1 cellular context compared by ENCODE assay signal in the genomic region with DNA sequence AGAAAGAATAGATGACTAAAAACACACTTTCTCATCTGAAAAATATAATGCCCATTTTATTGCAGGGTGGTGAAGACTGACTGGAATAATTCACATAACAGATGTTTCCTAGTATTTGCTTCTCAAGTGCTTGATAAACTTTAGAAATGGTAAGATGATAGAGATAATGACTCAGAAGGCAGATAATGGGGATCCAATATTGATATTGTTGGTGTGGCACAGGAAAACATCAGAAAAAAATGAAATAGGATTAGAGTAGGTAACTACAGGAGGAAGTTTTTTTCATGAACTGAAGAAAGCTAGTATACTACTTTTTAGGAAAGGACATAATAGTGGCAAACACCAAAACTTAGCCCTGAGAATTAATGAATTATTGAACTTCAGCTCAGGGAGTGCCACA.
TF ChIP-seq lines count a peak whose summit lies in the region.

No MANE protein-coding gene starts in this region.

TF ChIP-seq in endothelial cell of umbilical vein, 7 proteins besides CTCF, POLR2A, EP300 and RAD21:
- TF ChIP-seq MYC (IDR thresholded peaks at IDR 0.05; ENCODE audit: low read depth, low read length), result no peak
- no peak for TF ChIP-seq EZH2 (IDR thresholded peaks at IDR 0.05; ENCODE audit: borderline replicate concordance, low read depth, low read length, severe bottlenecking)
- peak; percentile 12 for TF ChIP-seq POLR2AphosphoS5 (IDR thresholded peaks at IDR 0.05; ENCODE audit: insufficient read depth, low read depth, low read length)
- TF ChIP-seq JUN (IDR thresholded peaks at IDR 0.05; ENCODE audit: borderline replicate concordance, insufficient read depth, insufficient read length, low read depth), result peak; percentile 17
- TF ChIP-seq, protein P1, sequence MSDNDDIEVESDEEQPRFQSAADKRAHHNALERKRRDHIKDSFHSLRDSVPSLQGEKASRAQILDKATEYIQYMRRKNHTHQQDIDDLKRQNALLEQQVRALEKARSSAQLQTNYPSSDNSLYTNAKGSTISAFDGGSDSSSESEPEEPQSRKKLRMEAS (IDR thresholded peaks at IDR 0.05; ENCODE audit: insufficient read depth, insufficient read length), result no peak
- TF ChIP-seq FOS (IDR thresholded peaks at IDR 0.05; ENCODE audit: borderline replicate concordance, insufficient read depth, low read length), result peak; percentile 17
- TF ChIP-seq GATA2 (IDR thresholded peaks at IDR 0.05; ENCODE audit: insufficient read depth, insufficient read length, low read depth, low read length), result peak; percentile 61
TF ChIP-seq in endothelial cell of umbilical vein: peak in this region for 4.
